Comparison of ENCODE assay signal across 14 cellular contexts in the genomic region with DNA sequence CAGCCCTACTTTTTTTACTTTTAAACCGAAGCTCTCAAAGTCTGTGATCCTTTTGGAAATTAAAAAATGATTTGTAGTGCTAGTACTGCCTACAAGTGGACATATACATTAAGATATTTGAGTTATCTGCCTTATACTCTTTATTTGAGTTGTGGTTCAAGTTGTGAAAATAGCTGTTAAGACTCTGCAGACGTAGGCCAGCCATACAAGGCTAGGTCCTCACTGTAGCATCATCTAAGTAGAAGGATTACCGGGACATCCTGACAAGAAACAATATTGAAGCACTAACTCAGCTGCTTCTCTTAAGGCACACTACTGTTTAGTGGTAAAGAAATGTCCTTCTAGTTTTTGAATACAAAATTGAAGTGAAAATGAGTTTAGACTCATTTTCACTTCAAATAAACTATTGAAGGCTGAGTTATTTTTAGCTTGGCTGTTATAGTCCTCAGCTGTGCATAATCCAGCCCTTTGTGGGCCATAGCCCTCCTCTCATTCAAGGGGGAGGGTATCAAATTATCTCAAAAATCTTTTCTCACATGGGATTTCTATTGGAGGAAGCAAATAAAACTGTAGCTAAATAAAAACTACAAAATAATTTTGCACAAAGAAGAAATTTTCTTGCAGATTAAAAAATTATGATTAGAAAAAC.
DNase-seq lines count a peak whose midpoint lies in the region; ATAC-seq and TF ChIP-seq lines count a peak whose summit lies in the region.
"Had no signal": no experiment of that assay in that cellular context is flagged by ENCODE, and none has a peak within 500 bp of the region (broad histone marks: within the 10 kb centered on the region; RNA-seq: fewer than 3 reads in every experiment).

No MANE protein-coding gene starts in this region.

- H3K27me3 ChIP-seq in esophagus muscularis mucosa (no peaks in the 10 kb centered on the region), parathyroid adenoma (ENCODE audit: control insufficient read depth, insufficient read depth, low read length) (no peaks in the 10 kb centered on the region), tibial nerve (no peaks in the 10 kb centered on the region)
- H3K27me3 ChIP-seq: BLaER1 treated with 17β-estradiol and CSF1 and Interleukin-3, amounts not matched to agents 10 nM and 100 nM; neutrophil had no signal

- WGBS in esophagus muscularis mucosa = 79% methylated on average over 3 of the region's 3 CpGs
- WGBS in tibial nerve, 2 donors = 62 to 70% methylated on average over 3 of the region's 3 CpGs

- no peak for TF ChIP-seq EP300 in esophagus muscularis mucosa (IDR thresholded peaks at IDR 0.05)
- TF ChIP-seq EP300 in tibial nerve (IDR thresholded peaks at IDR 0.05) = no peak

- no peak overlapping the region for H2AFZ ChIP-seq in parathyroid adenoma

- no peaks in the 10 kb centered on the region for H3K9me3 ChIP-seq in esophagus muscularis mucosa
- H3K9me3 ChIP-seq in parathyroid adenoma (ENCODE audit: control insufficient read depth, low read length) = no peaks in the 10 kb centered on the region
- H3K9me3 ChIP-seq in tibial nerve = no peaks in the 10 kb centered on the region
- H3K9me3 ChIP-seq: BLaER1 treated with 17β-estradiol and CSF1 and Interleukin-3, amounts not matched to agents 10 nM and 100 nM; HAP-1; neutrophil had no signal

- H3K4me2 ChIP-seq in parathyroid adenoma (ENCODE audit: low read length) = no peak overlapping the region

- intact Hi-C loops in esophagus muscularis mucosa (cut with DNase I) = no loop called here

- H3K4me1 ChIP-seq in esophagus muscularis mucosa = peaks cover 0 to 26% (median 23%) of the 10 kb centered on the region in 4 donors
- H3K4me1 ChIP-seq in parathyroid adenoma = peaks cover 40% of the 10 kb centered on the region
- peaks cover 0 to 46% (median 14%) of the 10 kb centered on the region in 4 donors for H3K4me1 ChIP-seq in tibial nerve

- H3K27ac ChIP-seq in angular gyrus (ENCODE audit: low read depth, low read length) = peak overlapping the region; percentile 50
- H3K27ac ChIP-seq in esophagus muscularis mucosa (replicated peaks in 1 of 4) = peak overlapping the region; percentile 49 to 68 (median 58)
- H3K27ac ChIP-seq in parathyroid adenoma = peak overlapping the region; percentile 52
- H3K27ac ChIP-seq in tibial nerve = peak overlapping the region; percentile 37 to 86 (median 72)
- H3K27ac ChIP-seq: BLaER1 treated with 17β-estradiol and CSF1 and Interleukin-3, amounts not matched to agents 10 nM and 100 nM; neutrophil; RWPE1 had no signal

- no peaks in the 10 kb centered on the region for H3K79me2 ChIP-seq in parathyroid adenoma

- no peak for ATAC-seq in GM21367 (IDR thresholded peaks at IDR 0.05; ENCODE audit: unreplicated experiment)

- TF ChIP-seq POLR2A in esophagus muscularis mucosa (IDR thresholded peaks at IDR 0.05; ENCODE audit: low read depth) (no peak), tibial nerve (IDR thresholded peaks at IDR 0.05) (no peak)

- H3K9ac ChIP-seq in parathyroid adenoma = no peak overlapping the region
- H3K9ac ChIP-seq: BLaER1 treated with 17β-estradiol and CSF1 and Interleukin-3, amounts not matched to agents 10 nM and 100 nM had no signal

- H3K36me3 ChIP-seq in esophagus muscularis mucosa (no peaks in the 10 kb centered on the region), parathyroid adenoma (ENCODE audit: control insufficient read depth, insufficient read depth, low read length) (no peaks in the 10 kb centered on the region), tibial nerve (no peaks in the 10 kb centered on the region)
- H3K36me3 ChIP-seq: HAP-1 had no signal

- DNase-seq in esophagus muscularis mucosa (ENCODE audit: extremely low spot score) (no peak), tibial nerve (ENCODE audit: low spot score in 2 of 2) (no peak)
- DNase-seq in NK-92 treated with Interleukin-12 subunit alpha and Interleukin-12 subunit beta, amount 100 ng/mL, for 24 hours (lab: John Stamatoyannopoulos, UW) = no peak
- no peak for DNase-seq in stimulated activated CD4-positive, alpha-beta T cell treated with anti-CD3 and anti-CD28 coated beads, Interleukin-4, amount 100 ng/mL, for 1 hour
- DNase-seq: amygdala, T-helper 1 cell had no signal

- TF ChIP-seq CTCF in esophagus muscularis mucosa (IDR thresholded peaks at IDR 0.05) (no peak), parathyroid adenoma (IDR thresholded peaks at IDR 0.05) (no peak), tibial nerve (IDR thresholded peaks at IDR 0.05) (no peak)

- H3K4me3 ChIP-seq in esophagus muscularis mucosa (no peak overlapping the region), parathyroid adenoma (ENCODE audit: low read depth, low read length) (no peak overlapping the region), tibial nerve (no peak overlapping the region)
- H3K4me3 ChIP-seq: BLaER1 treated with 17β-estradiol and CSF1 and Interleukin-3, amounts not matched to agents 10 nM and 100 nM; HAP-1; lung had no signal
